20 cellular contexts compared by ENCODE assay signal in the genomic region with DNA sequence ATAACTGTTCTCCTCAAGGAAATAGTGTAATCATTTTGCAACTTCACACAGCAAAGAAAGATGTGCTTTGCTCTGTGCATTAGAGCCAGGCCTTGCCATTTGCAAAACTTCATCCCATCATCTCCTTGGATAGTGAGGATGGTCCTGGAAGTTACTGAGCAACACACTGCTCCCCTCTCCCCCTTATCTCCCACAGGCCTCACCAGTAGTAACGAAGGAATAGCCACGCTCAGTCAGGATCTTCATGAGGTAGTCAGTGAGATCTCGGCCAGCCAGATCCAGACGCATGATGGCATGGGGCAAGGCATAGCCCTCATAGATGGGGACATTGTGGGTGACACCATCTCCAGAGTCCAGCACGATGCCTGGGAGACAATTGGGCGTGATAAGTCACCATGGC. TPM values are rescaled to one million over a fixed set of nuclear protein-coding genes. Genes with fewer than 3 reads are reported as not detected.
DNase-seq lines count a peak whose midpoint lies in the region; ATAC-seq and TF ChIP-seq lines count a peak whose summit lies in the region.
"Had no signal": no experiment of that assay in that cellular context is flagged by ENCODE, and none has a peak within 500 bp of the region (broad histone marks: within the 10 kb centered on the region; RNA-seq: fewer than 3 reads in every experiment).

No MANE protein-coding gene starts in this region.

- H3K9ac ChIP-seq in H9 (ENCODE audit: extremely low read depth, insufficient read length, low read length) (no peak overlapping the region), stomach smooth muscle (ENCODE audit: low read length in 2 of 2) (peak overlapping the region; percentile 3 to 29), mesendoderm (ENCODE audit: low read length) (no peak overlapping the region)

- H3K14ac ChIP-seq in H9 (ENCODE audit: insufficient read depth, low read length) = 0 out of 2 replicates have a peak overlapping the region, but pooled peaks have one; percentile 17

- no peak overlapping the region for H3K4me2 ChIP-seq in H9 (ENCODE audit: insufficient read depth, insufficient read length, low read length)
- no peak overlapping the region for H3K4me2 ChIP-seq in mesendoderm (ENCODE audit: low read length)

- no peaks in the 10 kb centered on the region for H3K36me3 Mint-ChIP-seq in H9 (ENCODE audit: insufficient read depth in 1 of 3, low read depth in 3 of 3)

- H3K27me3 Mint-ChIP-seq in H9 (ENCODE audit: low read depth) = no peaks in the 10 kb centered on the region
- H3K27me3 Mint-ChIP-seq: CD8-positive, alpha-beta memory T cell had no signal

- no peaks in the 10 kb centered on the region for H3K79me2 ChIP-seq in H9 (ENCODE audit: insufficient read depth, low read length)
- no peaks in the 10 kb centered on the region for H3K79me2 ChIP-seq in mesendoderm (ENCODE audit: control insufficient read depth, insufficient read depth, low read length)

- H2BK5ac ChIP-seq in H9 (ENCODE audit: insufficient read length, low read length) (no peak overlapping the region), mesendoderm (ENCODE audit: low read length) (no peak overlapping the region)

- WGBS in H9 (ENCODE audit: extremely low coverage, insufficient read length, low lambda C conversion rate) = no CpG with 5 or more reads among the region's 6 CpGs
- WGBS in mesendoderm (ENCODE audit: extremely low coverage, insufficient coverage, low lambda C conversion rate) = no CpG with 5 or more reads among the region's 6 CpGs

- H2BK15ac ChIP-seq in H9 (ENCODE audit: low read depth, low read length) (no peak overlapping the region), mesendoderm (replicated peaks; ENCODE audit: low read depth) (no peak overlapping the region)

- no peaks in the 10 kb centered on the region for H3K27me3 ChIP-seq in H9 (ENCODE audit: insufficient read depth, low read length)
- H3K27me3 ChIP-seq in stomach smooth muscle (ENCODE audit: control insufficient read depth in 1 of 2, insufficient read depth in 2 of 2, low read length in 2 of 2) = no peaks in the 10 kb centered on the region
- no peaks in the 10 kb centered on the region for H3K27me3 ChIP-seq in mesendoderm (ENCODE audit: insufficient read depth, low read length, poor library complexity)
- H3K27me3 ChIP-seq: Peyer's patch had no signal

- DNase-seq in H9 (no peak), coronary artery (ENCODE audit: low spot score) (no peak), myocyte (ENCODE audit: low read depth) (peak; percentile 52), mesendoderm (no peak), NCI-H524 (lab: John Stamatoyannopoulos, UW) (no peak)
- DNase-seq in activated CD4-positive, alpha-beta T cell treated with anti-CD3 and anti-CD28 coated beads, Interleukin-2, amount 50 U/mL, for 48 hours = no peak
- DNase-seq: Calu3; CD8-positive, alpha-beta memory T cell; DMS153; Karpas-422; MV-4-11; NCI-H1105 treated with DMSO at 0.1 percent for 48 hours; NCI-H2029 treated with DMSO at 0.1 percent for 48 hours; NCI-H226; NCI-H510A treated with DMSO at 0.1 percent for 48 hours; NCI-H82; Peyer's patch had no signal

- no peak overlapping the region for H2BK20ac ChIP-seq in H9 (ENCODE audit: low read depth, low read length, poor library complexity, severe bottlenecking)

- H3K36me3 ChIP-seq in stomach smooth muscle (ENCODE audit: control insufficient read depth in 2 of 2, insufficient read depth in 2 of 2, low read length in 2 of 2) (peaks cover 89 to 97% of the 10 kb centered on the region in 2 donors), mesendoderm (ENCODE audit: control insufficient read depth, insufficient read depth, low read length) (no peaks in the 10 kb centered on the region)

- H3T11ph ChIP-seq in H9 (ENCODE audit: low read length) = no peak overlapping the region

- no peak for TF ChIP-seq CTCF in H9 (conservative IDR thresholded peaks at IDR 0.05)
- no peak for TF ChIP-seq CTCF in coronary artery (IDR thresholded peaks at IDR 0.05)

- no peaks in the 10 kb centered on the region for H3K9me3 Mint-ChIP-seq in H9
- H3K9me3 Mint-ChIP-seq: CD8-positive, alpha-beta memory T cell had no signal

- H3K4me1 ChIP-seq in H9 (ENCODE audit: insufficient read depth, low read length) = no peaks in the 10 kb centered on the region
- H3K4me1 ChIP-seq in stomach smooth muscle (ENCODE audit: control insufficient read depth, insufficient read depth, low read length) = peaks cover 63% of the 10 kb centered on the region
- H3K4me1 ChIP-seq in mesendoderm (ENCODE audit: control insufficient read depth, low read depth, low read length) = no peaks in the 10 kb centered on the region
- H3K4me1 ChIP-seq: Peyer's patch had no signal

- H2AK5ac ChIP-seq in H9 (ENCODE audit: insufficient read length, low read length) (no peak overlapping the region), mesendoderm (ENCODE audit: low read length) (no peak overlapping the region)

- no peak overlapping the region for H3K56ac ChIP-seq in H9 (ENCODE audit: insufficient read length, low read depth, low read length)
- no peak overlapping the region for H3K56ac ChIP-seq in mesendoderm (ENCODE audit: low read length)

- no peaks in the 10 kb centered on the region for H3K23me2 ChIP-seq in H9 (ENCODE audit: insufficient read length, low read depth, low read length, poor library complexity, severe bottlenecking)

- H4K20me1 ChIP-seq in H9 (ENCODE audit: control insufficient read depth, insufficient read depth, insufficient read length) = no peaks in the 10 kb centered on the region

- no peak overlapping the region for H3K4me3 Mint-ChIP-seq in H9
- H3K4me3 Mint-ChIP-seq: CD8-positive, alpha-beta memory T cell had no signal

- H4K5ac ChIP-seq in H9 (ENCODE audit: insufficient read length, low read depth, low read length) (no peak overlapping the region), mesendoderm (ENCODE audit: low read length) (no peak overlapping the region)

- H3K27ac ChIP-seq in H9 (ENCODE audit: insufficient read length, low read depth, low read length) (no peak overlapping the region), coronary artery (peak overlapping the region; percentile 29 to 66), stomach smooth muscle (ENCODE audit: low read length) (peak overlapping the region; percentile 79), mesendoderm (ENCODE audit: low read depth, low read length) (no peak overlapping the region)
- H3K27ac ChIP-seq: C4-2B, Peyer's patch had no signal

- no peaks in the 10 kb centered on the region for H3K4me1 Mint-ChIP-seq in H9

- no peak overlapping the region for H2AFZ ChIP-seq in H9 (ENCODE audit: low read length)

- no peak overlapping the region for H4K91ac ChIP-seq in H9 (ENCODE audit: insufficient read length, low read depth, low read length)

- H3K79me1 ChIP-seq in H9 (ENCODE audit: insufficient read depth, low read depth, low read length, poor library complexity, severe bottlenecking) (no peaks in the 10 kb centered on the region), mesendoderm (ENCODE audit: low read length) (no peaks in the 10 kb centered on the region)

- no peak overlapping the region for H3K27ac Mint-ChIP-seq in H9

- H3K9me3 ChIP-seq in H9 (ENCODE audit: control insufficient read depth, low read depth, low read length) = no peaks in the 10 kb centered on the region
- H3K9me3 ChIP-seq in stomach smooth muscle (ENCODE audit: control insufficient read depth in 2 of 2, low read length in 2 of 2) = no peaks in the 10 kb centered on the region
- H3K9me3 ChIP-seq: Peyer's patch had no signal

- H2BK12ac ChIP-seq in H9 (ENCODE audit: insufficient read length, low read depth, low read length) = no peak overlapping the region

- H4K8ac ChIP-seq in H9 (replicated peaks; ENCODE audit: insufficient read length, low read depth, low read length) (no peak overlapping the region), mesendoderm (ENCODE audit: low read depth, low read length) (no peak overlapping the region)

- H3K18ac ChIP-seq in H9 (ENCODE audit: insufficient read length, low read depth, low read length) (no peak overlapping the region), mesendoderm (ENCODE audit: low read length) (no peak overlapping the region)

- no peak overlapping the region for H2BK120ac ChIP-seq in H9 (ENCODE audit: low read depth, low read length, poor library complexity, severe bottlenecking)
- no peak overlapping the region for H2BK120ac ChIP-seq in mesendoderm (ENCODE audit: low read depth, low read length)

- H3K23ac ChIP-seq in H9 (ENCODE audit: insufficient read length, low read depth, low read length) = no peak overlapping the region
- no peak overlapping the region for H3K23ac ChIP-seq in mesendoderm (ENCODE audit: low read length)

- H3K4ac ChIP-seq in H9 (ENCODE audit: low read depth, low read length) = no peak overlapping the region
- no peak overlapping the region for H3K4ac ChIP-seq in mesendoderm (ENCODE audit: low read depth, low read length)

- H3K4me3 ChIP-seq in coronary artery = peak overlapping the region; percentile 28
- H3K4me3 ChIP-seq in stomach smooth muscle (ENCODE audit: low read length in 2 of 2) = no peak overlapping the region
- no peak overlapping the region for H3K4me3 ChIP-seq in mesendoderm (ENCODE audit: low read length)
- H3K4me3 ChIP-seq: Peyer's patch had no signal

- no peak for ATAC-seq in GM21390 (IDR thresholded peaks at IDR 0.05; ENCODE audit: unreplicated experiment)

RNA-seq across cellular contexts. Expression of a gene that starts 11.5 kb away (rescaled TPM):
- 2.3 and 2.4 TPM in 2 replicates for total RNA-seq in H9 (2021)
- 1,010 and 1,436 TPM in 2 replicates for total RNA-seq in myocyte
- 2,635 TPM for polyA plus RNA-seq in myocyte (2012)
- polyA plus RNA-seq in mesendoderm (2013, experiment 1 of 2) = 1.5 TPM
- polyA plus RNA-seq in mesendoderm (2013, experiment 2 of 2) = 1.6 TPM

RNA-seq across cellular contexts. Expression of a gene that starts 49.6 kb away (rescaled TPM):
- total RNA-seq in H9 (2021) (3.0 and 3.1 TPM in 2 replicates), myocyte (13.9 and 21.3 TPM in 2 replicates)
- 8.4 TPM for polyA plus RNA-seq in myocyte (2012)
- polyA plus RNA-seq in mesendoderm (2013, experiment 1 of 2) = 0.66 TPM
- polyA plus RNA-seq in mesendoderm (2013, experiment 2 of 2) = 0.88 TPM

Comparison
In these comparisons a context has a peak if more than half of its experiments do, and no peak if none do; other contexts are left out.
1. H3K27ac ChIP-seq: peak in coronary artery (2 of 2) and stomach smooth muscle (single experiment); none in H9 (single experiment) and mesendoderm (single experiment).
2. H3K9ac ChIP-seq: peak in stomach smooth muscle (2 of 2); none in H9 (single experiment) and mesendoderm (single experiment).
3. RNA of a gene that starts 11.5 kb away (total RNA-seq): 1,010 to 1,436 TPM in myocyte; 2.3 to 2.4 TPM in H9; every median in the first group is over 100 times any median in the second.